Comparison of ENCODE assay signal across 14 cellular contexts in genomic region chr3:190169243-190169642, GRCh38. TPM values are rescaled to one million over a fixed set of nuclear protein-coding genes. Genes with fewer than 3 reads are reported as not detected.
DNase-seq lines count a peak whose midpoint lies in the region; ATAC-seq, FAIRE-seq and TF ChIP-seq lines count a peak whose summit lies in the region.
"Had no signal": no experiment of that assay in that cellular context is flagged by ENCODE, and none has a peak within 500 bp of the region (broad histone marks: within the 10 kb centered on the region; RNA-seq: fewer than 3 reads in every experiment).

No MANE protein-coding gene starts in this region.

- no peak for DNase-seq in activated naive CD4-positive, alpha-beta T cell treated with anti-CD3 and anti-CD28 coated beads, Interleukin-2, amount 10 ng/mL, durations not matched to agents 7 days and 5 days
- DNase-seq in astrocyte (ENCODE audit: low read depth): no peak
- no peak for DNase-seq in stimulated activated naive B cell treated with anti-CD40 and anti-IgM and Interleukin-4, amounts not matched to agents 10 μg/mL and 1 μg/mL and 100 μg/mL, for 72 hours
- no peak for DNase-seq in mesenchymal stem cell
- DNase-seq in GM10248 (ENCODE audit: extremely low spot score): no peak
- no peak for DNase-seq in DMS 273 treated with DMSO at 0.1 percent for 48 hours (lab: John Stamatoyannopoulos, UW)
- DNase-seq: dorsolateral prefrontal cortex, KBM-7, NCI-H345 had no signal

- no peaks in the 10 kb centered on the region for H3K9me3 Mint-ChIP-seq in activated naive CD4-positive, alpha-beta T cell treated with anti-CD3 and anti-CD28 coated beads, Interleukin-2, amount 50 U/mL, for 24 hours
- H3K9me3 Mint-ChIP-seq in activated naive CD4-positive, alpha-beta T cell treated with anti-CD3 and anti-CD28 coated beads, Interleukin-2, amount 10 ng/mL, durations not matched to agents 7 days and 5 days: no peaks in the 10 kb centered on the region
- H3K9me3 Mint-ChIP-seq in astrocyte (ENCODE audit: unreplicated experiment): no peaks in the 10 kb centered on the region
- no peaks in the 10 kb centered on the region for H3K9me3 Mint-ChIP-seq in stimulated activated naive B cell treated with anti-CD40 and anti-IgM and Interleukin-4, amounts not matched to agents 10 μg/mL and 1 μg/mL and 100 μg/mL, for 72 hours

- no peak overlapping the region for H3K18ac ChIP-seq in mesenchymal stem cell (ENCODE audit: low read depth in 1 of 2, low read length in 2 of 2)

- no peaks in the 10 kb centered on the region for H3K36me3 Mint-ChIP-seq in activated naive CD4-positive, alpha-beta T cell treated with anti-CD3 and anti-CD28 coated beads, Interleukin-2, amount 50 U/mL, for 24 hours
- no peaks in the 10 kb centered on the region for H3K36me3 Mint-ChIP-seq in activated naive CD4-positive, alpha-beta T cell treated with anti-CD3 and anti-CD28 coated beads, Interleukin-2, amount 10 ng/mL, durations not matched to agents 7 days and 5 days
- H3K36me3 Mint-ChIP-seq in astrocyte (ENCODE audit: low read depth, unreplicated experiment): no peaks in the 10 kb centered on the region
- no peaks in the 10 kb centered on the region for H3K36me3 Mint-ChIP-seq in stimulated activated naive B cell treated with anti-CD40 and anti-IgM and Interleukin-4, amounts not matched to agents 10 μg/mL and 1 μg/mL and 100 μg/mL, for 72 hours

- no peak overlapping the region for H4K8ac ChIP-seq in mesenchymal stem cell (ENCODE audit: low read length)

- H3K4me2 ChIP-seq in astrocyte (ENCODE audit: low read length) (no peak overlapping the region), mesenchymal stem cell (ENCODE audit: low read length, poor library complexity, severe bottlenecking) (no peak overlapping the region)

- H3K14ac ChIP-seq in mesenchymal stem cell (ENCODE audit: low read length in 2 of 2): no peak overlapping the region

- H3K36me3 ChIP-seq in astrocyte (ENCODE audit: insufficient read depth, low read length) (no peaks in the 10 kb centered on the region), mesenchymal stem cell (ENCODE audit: control insufficient read depth in 1 of 2, insufficient read depth in 2 of 2, low read depth in 1 of 2, low read length in 2 of 2) (no peaks in the 10 kb centered on the region)
- H3K36me3 ChIP-seq: right atrium auricular region had no signal

- H4K91ac ChIP-seq in mesenchymal stem cell (ENCODE audit: low read length): no peak overlapping the region

- H3K4me3 Mint-ChIP-seq in activated naive CD4-positive, alpha-beta T cell treated with anti-CD3 and anti-CD28 coated beads, Interleukin-2, amount 50 U/mL, for 24 hours: peak overlapping the region; percentile 87
- no peak overlapping the region for H3K4me3 Mint-ChIP-seq in activated naive CD4-positive, alpha-beta T cell treated with anti-CD3 and anti-CD28 coated beads, Interleukin-2, amount 10 ng/mL, durations not matched to agents 7 days and 5 days
- H3K4me3 Mint-ChIP-seq in astrocyte (ENCODE audit: unreplicated experiment): no peak overlapping the region
- peak overlapping the region in 1 of 2 donors; percentile 42 for H3K4me3 Mint-ChIP-seq in stimulated activated naive B cell treated with anti-CD40 and anti-IgM and Interleukin-4, amounts not matched to agents 10 μg/mL and 1 μg/mL and 100 μg/mL, for 72 hours

- H3K4me1 ChIP-seq in astrocyte (ENCODE audit: insufficient read depth, low read length): no peaks in the 10 kb centered on the region
- H3K4me1 ChIP-seq in mesenchymal stem cell (ENCODE audit: control insufficient read depth, insufficient read depth, low read depth, low read length): no peaks in the 10 kb centered on the region
- H3K4me1 ChIP-seq: right atrium auricular region had no signal

- peak; percentile 24 for ATAC-seq in HG02852 (IDR thresholded peaks at IDR 0.05; ENCODE audit: unreplicated experiment)
- no peak for ATAC-seq in stimulated activated naive B cell treated with anti-CD40 and anti-IgM and Interleukin-4, amounts not matched to agents 10 μg/mL and 1 μg/mL and 100 μg/mL, for 72 hours (replicated peaks)
- ATAC-seq: Right ventricle myocardium inferior had no signal

- CTCF ChIA-PET in activated naive CD4-positive, alpha-beta T cell treated with anti-CD3 and anti-CD28 coated beads, Interleukin-2, amount 10 ng/mL, durations not matched to agents 7 days and 5 days (lab: Charles Lee): interaction anchor here (1.0 to 1.7 kb wide), 4 partner anchors 17 to 208 kb away, joined by 3 read pairs; partner anchors contain the start of gene P3H2
- CTCF ChIA-PET in GM10248 (lab: Yijun Ruan, JAX): interaction anchor here (0.8 to 1.7 kb wide), 5 partner anchors 14 to 59 kb away, joined by 3 to 9 read pairs (median 4); no protein-coding TSS in a partner anchor

- peak; percentile 9 for FAIRE-seq in astrocyte (lab: Jason Lieb, UNC)

- H3K27me3 Mint-ChIP-seq in activated naive CD4-positive, alpha-beta T cell treated with anti-CD3 and anti-CD28 coated beads, Interleukin-2, amount 50 U/mL, for 24 hours: peaks cover 3% of the 10 kb centered on the region
- H3K27me3 Mint-ChIP-seq in activated naive CD4-positive, alpha-beta T cell treated with anti-CD3 and anti-CD28 coated beads, Interleukin-2, amount 10 ng/mL, durations not matched to agents 7 days and 5 days: no peaks in the 10 kb centered on the region
- H3K27me3 Mint-ChIP-seq in astrocyte (ENCODE audit: low read depth, unreplicated experiment): no peaks in the 10 kb centered on the region
- H3K27me3 Mint-ChIP-seq in stimulated activated naive B cell treated with anti-CD40 and anti-IgM and Interleukin-4, amounts not matched to agents 10 μg/mL and 1 μg/mL and 100 μg/mL, for 72 hours: no peaks in the 10 kb centered on the region

- H3K27ac ChIP-seq in astrocyte (ENCODE audit: low read depth, low read length): no peak overlapping the region
- H3K27ac ChIP-seq in mesenchymal stem cell (ENCODE audit: low read length, poor library complexity, severe bottlenecking): no peak overlapping the region
- H3K27ac ChIP-seq: dorsolateral prefrontal cortex, right atrium auricular region, VCaP had no signal

- no peak overlapping the region for H2AK5ac ChIP-seq in mesenchymal stem cell (ENCODE audit: low read length, severe bottlenecking)

- H3K4me3 ChIP-seq in astrocyte (ENCODE audit: insufficient read depth, low read depth, low read length): no peak overlapping the region
- H3K4me3 ChIP-seq in mesenchymal stem cell (ENCODE audit: insufficient read depth in 1 of 2, low read depth in 1 of 2, low read length in 2 of 2): no peak overlapping the region
- H3K4me3 ChIP-seq: right atrium auricular region had no signal

- no peaks in the 10 kb centered on the region for H3K27me3 ChIP-seq in astrocyte (ENCODE audit: insufficient read depth, low read length)
- H3K27me3 ChIP-seq in mesenchymal stem cell (ENCODE audit: control insufficient read depth in 1 of 2, insufficient read depth in 1 of 2, low read length in 2 of 2): no peaks in the 10 kb centered on the region
- H3K27me3 ChIP-seq: dorsolateral prefrontal cortex, right atrium auricular region had no signal

- no peak overlapping the region for H2BK120ac ChIP-seq in mesenchymal stem cell (ENCODE audit: low read depth, low read length)

- H3K4me1 Mint-ChIP-seq in activated naive CD4-positive, alpha-beta T cell treated with anti-CD3 and anti-CD28 coated beads, Interleukin-2, amount 50 U/mL, for 24 hours: peaks cover 32% of the 10 kb centered on the region
- peaks cover 11% of the 10 kb centered on the region for H3K4me1 Mint-ChIP-seq in activated naive CD4-positive, alpha-beta T cell treated with anti-CD3 and anti-CD28 coated beads, Interleukin-2, amount 10 ng/mL, durations not matched to agents 7 days and 5 days
- H3K4me1 Mint-ChIP-seq in astrocyte (ENCODE audit: low read depth, unreplicated experiment): no peaks in the 10 kb centered on the region
- peaks cover 7 to 9% of the 10 kb centered on the region in 2 donors for H3K4me1 Mint-ChIP-seq in stimulated activated naive B cell treated with anti-CD40 and anti-IgM and Interleukin-4, amounts not matched to agents 10 μg/mL and 1 μg/mL and 100 μg/mL, for 72 hours

- H2BK5ac ChIP-seq in mesenchymal stem cell (ENCODE audit: low read depth, low read length, poor library complexity, severe bottlenecking): no peak overlapping the region

- 88% methylated on average over 4 of the region's 4 CpGs for WGBS in mesenchymal stem cell

- H3K79me2 ChIP-seq in astrocyte (ENCODE audit: insufficient read depth, low read length): no peaks in the 10 kb centered on the region

- H3K79me1 ChIP-seq in mesenchymal stem cell (replicated peaks; ENCODE audit: low read length, poor library complexity, severe bottlenecking): no peaks in the 10 kb centered on the region

- H2BK12ac ChIP-seq in mesenchymal stem cell (ENCODE audit: low read length in 2 of 2): no peak overlapping the region

- TF ChIP-seq CTCF in astrocyte (IDR thresholded peaks at IDR 0.05; ENCODE audit: insufficient read depth, low read depth, low read length) (no peak), GM10248 (IDR thresholded peaks at IDR 0.05; ENCODE audit: control extremely low read depth, extremely low read depth, low read depth, missing control alignments) (no peak)

- H4K20me1 ChIP-seq in astrocyte (ENCODE audit: insufficient read depth, low read length): no peaks in the 10 kb centered on the region

- no peak overlapping the region for H3K27ac Mint-ChIP-seq in activated naive CD4-positive, alpha-beta T cell treated with anti-CD3 and anti-CD28 coated beads, Interleukin-2, amount 50 U/mL, for 24 hours
- H3K27ac Mint-ChIP-seq in activated naive CD4-positive, alpha-beta T cell treated with anti-CD3 and anti-CD28 coated beads, Interleukin-2, amount 10 ng/mL, durations not matched to agents 7 days and 5 days: no peak overlapping the region
- no peak overlapping the region for H3K27ac Mint-ChIP-seq in astrocyte (ENCODE audit: unreplicated experiment)
- H3K27ac Mint-ChIP-seq in stimulated activated naive B cell treated with anti-CD40 and anti-IgM and Interleukin-4, amounts not matched to agents 10 μg/mL and 1 μg/mL and 100 μg/mL, for 72 hours: peak overlapping the region; percentile 56

- no peak overlapping the region for H3K4ac ChIP-seq in mesenchymal stem cell (ENCODE audit: low read depth in 1 of 2, low read length in 2 of 2)

- no peak overlapping the region for H3K23ac ChIP-seq in mesenchymal stem cell (ENCODE audit: low read length in 2 of 2)

- no peaks in the 10 kb centered on the region for H3K9me3 ChIP-seq in astrocyte (ENCODE audit: insufficient read depth, low read depth, low read length)
- H3K9me3 ChIP-seq in mesenchymal stem cell (ENCODE audit: control insufficient read depth, low read length): no peaks in the 10 kb centered on the region
- H3K9me3 ChIP-seq: right atrium auricular region had no signal

- no peak overlapping the region for H2BK15ac ChIP-seq in mesenchymal stem cell (ENCODE audit: low read depth, poor library complexity, severe bottlenecking)

- H2AFZ ChIP-seq in astrocyte (ENCODE audit: low read depth, low read length) (no peak overlapping the region), mesenchymal stem cell (ENCODE audit: low read depth, low read length) (no peak overlapping the region)

- POLR2A ChIA-PET in GM10248 (lab: Yijun Ruan, JAX): no interaction called here

- no peak overlapping the region for H3K9ac ChIP-seq in astrocyte (ENCODE audit: low read length)
- no peak overlapping the region for H3K9ac ChIP-seq in mesenchymal stem cell (ENCODE audit: low read length)

RNA-seq across cellular contexts. Expression of gene P3H2, which starts 48.5 kb away (rescaled TPM):
- total RNA-seq in astrocyte: 46.9 and 57.7 TPM in 2 replicates
- polyA plus RNA-seq in mesenchymal stem cell (2013, experiment 1 of 2): 43.0 TPM
- polyA plus RNA-seq in mesenchymal stem cell (2013, experiment 2 of 2): 45.7 TPM
